In the genomic region with DNA sequence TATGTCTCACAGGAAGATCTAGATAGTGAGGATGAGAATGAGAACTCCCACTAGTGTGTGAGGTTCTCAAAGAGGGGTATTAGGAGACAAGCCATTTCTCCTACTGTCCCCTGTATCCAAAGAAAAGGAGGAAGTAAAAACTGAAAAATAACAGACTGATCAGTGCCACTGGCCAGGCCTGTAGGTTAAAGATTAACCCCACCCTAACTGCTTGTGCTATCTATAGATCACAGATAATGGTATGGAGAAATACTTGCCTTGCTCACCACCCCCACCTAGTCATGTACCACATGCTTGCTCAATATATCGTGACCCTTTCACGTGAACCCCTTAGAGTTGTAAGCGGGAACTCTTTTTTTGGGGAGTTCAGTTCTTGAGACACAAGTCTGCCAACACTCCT, we compare ENCODE assay signal across 21 cellular contexts.
"Had no signal": no experiment of that assay in that cellular context is flagged by ENCODE, and none has a peak within 500 bp of the region (broad histone marks: within the 10 kb centered on the region; RNA-seq: fewer than 3 reads in every experiment).

No MANE protein-coding gene starts in this region.

- DNase-seq: activated CD4-positive, alpha-beta memory T cell treated with anti-CD3 and anti-CD28 coated beads, Interleukin-2, amount 10 ng/mL, durations not matched to agents 7 days and 5 days; activated CD4-positive, alpha-beta T cell treated with anti-CD3 and anti-CD28 coated beads for 36 hours; activated CD4-positive, alpha-beta T cell treated with anti-CD3 and anti-CD28 coated beads, Interleukin-2, amount 50 U/mL, for 1 hour; activated gamma-delta T cell; activated naive CD4-positive, alpha-beta T cell treated with anti-CD3 and anti-CD28 coated beads for 36 hours; activated T-cell treated with anti-CD3 and anti-CD28 coated beads for 4 hours; activated T-cell treated with anti-CD3 and anti-CD28 coated beads, Interleukin-2, amount 50 U/mL, for 48 hours; amygdala; NCI-H1048; NCI-H146; NCI-H187 treated with DMSO at 0.1 percent for 48 hours; NCI-H2081 treated with DMSO at 0.1 percent for 48 hours; NCI-H446; NCI-H524; SIG-M5; T-helper 1 cell; WERI-Rb-1 had no signal

- H3K27ac Mint-ChIP-seq: activated CD4-positive, alpha-beta memory T cell treated with anti-CD3 and anti-CD28 coated beads, Interleukin-2, amount 10 ng/mL, durations not matched to agents 7 days and 5 days; activated CD4-positive, alpha-beta T cell treated with anti-CD3 and anti-CD28 coated beads for 36 hours; activated naive CD4-positive, alpha-beta T cell treated with anti-CD3 and anti-CD28 coated beads for 36 hours; activated naive CD8-positive, alpha-beta T cell; activated T-helper 17 cell treated with anti-CD3 and anti-CD28 coated beads, Interleukin-2, amount 50 U/mL, for 72 hours; brain had no signal

- H3K27me3 Mint-ChIP-seq: activated CD4-positive, alpha-beta memory T cell treated with anti-CD3 and anti-CD28 coated beads, Interleukin-2, amount 10 ng/mL, durations not matched to agents 7 days and 5 days; activated CD4-positive, alpha-beta T cell treated with anti-CD3 and anti-CD28 coated beads for 36 hours; activated naive CD8-positive, alpha-beta T cell; activated T-helper 17 cell treated with anti-CD3 and anti-CD28 coated beads, Interleukin-2, amount 50 U/mL, for 72 hours; central memory CD8-positive, alpha-beta T cell had no signal

- H3K36me3 Mint-ChIP-seq: activated naive CD8-positive, alpha-beta T cell; brain had no signal

- H3K4me3 Mint-ChIP-seq: activated CD4-positive, alpha-beta memory T cell treated with anti-CD3 and anti-CD28 coated beads, Interleukin-2, amount 10 ng/mL, durations not matched to agents 7 days and 5 days; activated CD4-positive, alpha-beta T cell treated with anti-CD3 and anti-CD28 coated beads for 36 hours; activated naive CD4-positive, alpha-beta T cell treated with anti-CD3 and anti-CD28 coated beads for 36 hours; activated naive CD8-positive, alpha-beta T cell; activated T-helper 17 cell treated with anti-CD3 and anti-CD28 coated beads, Interleukin-2, amount 50 U/mL, for 72 hours; brain; central memory CD8-positive, alpha-beta T cell had no signal

- H3K4me1 Mint-ChIP-seq: activated CD4-positive, alpha-beta memory T cell treated with anti-CD3 and anti-CD28 coated beads, Interleukin-2, amount 10 ng/mL, durations not matched to agents 7 days and 5 days; activated CD4-positive, alpha-beta T cell treated with anti-CD3 and anti-CD28 coated beads for 36 hours; activated T-helper 17 cell treated with anti-CD3 and anti-CD28 coated beads, Interleukin-2, amount 50 U/mL, for 72 hours; brain; central memory CD8-positive, alpha-beta T cell had no signal

- H3K9me3 Mint-ChIP-seq: activated CD4-positive, alpha-beta memory T cell treated with anti-CD3 and anti-CD28 coated beads, Interleukin-2, amount 10 ng/mL, durations not matched to agents 7 days and 5 days; activated naive CD4-positive, alpha-beta T cell treated with anti-CD3 and anti-CD28 coated beads for 36 hours; brain had no signal

- H3K36me3 ChIP-seq: WERI-Rb-1 had no signal

- ATAC-seq: activated CD4-positive, alpha-beta T cell treated with anti-CD3 and anti-CD28 coated beads for 36 hours; activated T-helper 17 cell treated with anti-CD3 and anti-CD28 coated beads, Interleukin-2, amount 50 U/mL, for 72 hours had no signal
